Comparison of ENCODE assay signal across 16 cellular contexts in the genomic region with DNA sequence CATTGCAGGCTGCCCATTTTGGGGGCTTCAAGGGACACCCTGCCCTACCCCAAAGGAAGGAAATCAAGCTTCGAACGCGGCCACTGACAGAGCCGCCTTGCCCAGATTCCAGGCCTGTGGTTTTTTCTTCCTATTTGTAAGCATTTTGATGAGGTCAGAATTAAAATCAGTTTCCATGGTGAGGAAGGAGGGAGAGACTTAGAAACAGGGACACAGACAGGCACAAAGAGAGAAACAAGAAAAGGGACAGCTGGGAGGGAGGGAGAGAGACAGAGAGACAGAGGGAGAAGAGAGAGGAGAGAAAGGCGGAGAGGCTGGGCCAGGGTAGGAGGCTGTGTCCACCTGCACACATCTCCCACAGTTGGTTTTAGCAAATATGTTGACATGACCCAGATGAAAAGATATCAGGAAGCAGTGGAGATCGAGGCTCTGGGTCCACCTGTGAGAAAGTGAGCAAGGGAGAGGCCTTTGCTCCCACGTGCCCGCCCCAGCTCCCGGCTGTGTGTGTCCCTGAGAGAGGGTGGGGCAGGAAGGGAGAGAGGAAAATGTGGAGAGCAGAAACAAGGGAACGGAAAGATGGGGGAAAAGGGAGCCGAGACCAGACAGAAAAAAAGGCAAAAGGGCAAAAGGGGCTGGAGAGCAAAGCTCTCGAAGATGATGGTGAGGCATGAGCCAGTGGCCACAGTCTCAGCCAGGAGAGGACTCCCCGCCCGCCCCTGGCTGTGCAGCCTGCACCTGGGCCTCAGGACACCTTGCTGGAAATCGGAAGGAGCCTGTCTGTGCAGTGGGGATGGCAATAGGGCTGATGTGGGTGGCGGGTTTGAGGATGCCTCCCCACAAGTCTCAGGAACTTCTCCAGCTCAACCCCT. TPM values are rescaled to one million over a fixed set of nuclear protein-coding genes. Genes with fewer than 3 reads are reported as not detected.
A peak's percentile ranks its signal among the peaks of the same experiment; 100 is the strongest.
DNase-seq lines count a peak whose midpoint lies in the region; ATAC-seq and TF ChIP-seq lines count a peak whose summit lies in the region.
"Had no signal": no experiment of that assay in that cellular context is flagged by ENCODE, and none has a peak within 500 bp of the region (broad histone marks: within the 10 kb centered on the region; RNA-seq: fewer than 3 reads in every experiment).

No MANE protein-coding gene starts in this region.

- no peaks in the 10 kb centered on the region for H3K79me2 ChIP-seq in smooth muscle cell (ENCODE audit: low read depth)

- H3K4me2 ChIP-seq in smooth muscle cell = no peak overlapping the region

- no peak overlapping the region for H2AFZ ChIP-seq in smooth muscle cell (ENCODE audit: low read depth)

- peak overlapping the region; percentile 54 for H3K27ac ChIP-seq in WERI-Rb-1
- peak overlapping the region; percentile 80 for H3K27ac ChIP-seq in layer of hippocampus (ENCODE audit: low read depth, low read length)
- H3K27ac ChIP-seq in smooth muscle cell (ENCODE audit: low read depth) = peak overlapping the region; percentile 4
- H3K27ac ChIP-seq: testis had no signal

- H3K9me3 ChIP-seq in WERI-Rb-1 (ENCODE audit: severe bottlenecking) (no peaks in the 10 kb centered on the region), smooth muscle cell (replicated peaks; ENCODE audit: low read depth) (no peaks in the 10 kb centered on the region)
- H3K9me3 ChIP-seq: testis had no signal

- TF ChIP-seq CTCF in WERI-Rb-1 (IDR thresholded peaks at IDR 0.05; ENCODE audit: low read depth, low read length) (no peak), smooth muscle cell (IDR thresholded peaks at IDR 0.05; ENCODE audit: borderline replicate concordance, insufficient read depth, poor library complexity, severe bottlenecking) (no peak)

- 76% methylated on average over 14 of the region's 16 CpGs for WGBS in smooth muscle cell (ENCODE audit: low lambda C conversion rate)

- peak; percentile 45 for DNase-seq in H7
- no peak for DNase-seq in WERI-Rb-1
- no peak for DNase-seq in smooth muscle cell (lab: John Stamatoyannopoulos, UW; ENCODE audit: unreplicated experiment)
- DNase-seq in left lobe of liver (ENCODE audit: low spot score) = no peak
- no peak for DNase-seq in NCI-H2107 treated with DMSO at 0.1 percent for 48 hours (lab: John Stamatoyannopoulos, UW; ENCODE audit: unreplicated experiment)
- no peak for DNase-seq in OCI-M2 (lab: John Stamatoyannopoulos, UW; ENCODE audit: unreplicated experiment)
- DNase-seq: activated CD8-positive, alpha-beta memory T cell treated with anti-CD3 and anti-CD28 coated beads for 24 hours; GF-D8; kidney glomerular epithelial cell; NCI-H1436 treated with DMSO at 0.1 percent for 48 hours; stimulated activated CD4-positive, alpha-beta T cell treated with anti-CD3 and anti-CD28 coated beads, Interleukin-4, amount 100 ng/mL, for 4 hours; stimulated activated CD8-positive, alpha-beta memory T cell treated with anti-CD3 and anti-CD28 coated beads, Interleukin-4, amount 100 ng/mL, for 48 hours; testis had no signal

- no peak for ATAC-seq in left lobe of liver
- ATAC-seq: activated CD4-positive, CD25-positive, alpha-beta regulatory T cell treated with anti-CD3 and anti-CD28 coated beads, Interleukin-2, amount 50 U/mL, for 24 hours had no signal

- H3K36me3 ChIP-seq in H7 (replicated peaks; ENCODE audit: control insufficient read depth, insufficient read depth, low read length) (no peaks in the 10 kb centered on the region), WERI-Rb-1 (no peaks in the 10 kb centered on the region), smooth muscle cell (ENCODE audit: low read depth) (no peaks in the 10 kb centered on the region)

- H3K4me3 ChIP-seq in H7 (ENCODE audit: insufficient read depth, low read depth, low read length) (no peak overlapping the region), WERI-Rb-1 (ENCODE audit: low read depth, low read length) (no peak overlapping the region), smooth muscle cell (no peak overlapping the region)
- H3K4me3 ChIP-seq: testis had no signal

- H3K4me1 ChIP-seq in smooth muscle cell (ENCODE audit: low read depth) = peaks cover 12% of the 10 kb centered on the region
- H3K4me1 ChIP-seq: testis had no signal

- H3K9ac ChIP-seq in smooth muscle cell (ENCODE audit: low read depth) = peak overlapping the region; percentile 24

- H3K27me3 ChIP-seq in H7 (ENCODE audit: control insufficient read depth, insufficient read depth, low read length) (peaks cover 5% of the 10 kb centered on the region), WERI-Rb-1 (ENCODE audit: insufficient read depth, low read depth, severe bottlenecking) (no peaks in the 10 kb centered on the region), layer of hippocampus (ENCODE audit: control insufficient read depth, insufficient read depth, low read length) (no peaks in the 10 kb centered on the region), smooth muscle cell (ENCODE audit: low read depth) (no peaks in the 10 kb centered on the region)
- H3K27me3 ChIP-seq: testis had no signal

- H3F3A ChIP-seq in smooth muscle cell (ENCODE audit: low read depth) = no peaks in the 10 kb centered on the region

- no peaks in the 10 kb centered on the region for H4K20me1 ChIP-seq in smooth muscle cell (ENCODE audit: low read depth)

RNA-seq across cellular contexts. Expression of gene MSX1, which starts 20.6 kb away (rescaled TPM):
- 0.07 and 0.67 TPM in 2 replicates for total RNA-seq in H7 (2014; rRNA removed; shearing (Covaris generic))
- total RNA-seq in smooth muscle cell = 13.4 and 15.5 TPM in 2 replicates
- 27.5 and 34.1 TPM in 2 replicates for polyA plus RNA-seq in smooth muscle cell
- total RNA-seq in left lobe of liver = 0.33 TPM
- total RNA-seq: T-helper 2 cell treated with Interferon-gamma antibody and Interleukin-4, amounts not matched to agents 100 ng/mL and 5 ng/mL, for 36 hours had no signal

Comparison
In these comparisons a context has a peak if more than half of its experiments do, and no peak if none do; other contexts are left out.
1. H3K27ac ChIP-seq: peak in every context shown above with its lines; median percentile 80 in layer of hippocampus; 54 in WERI-Rb-1; 4 in smooth muscle cell.